Comparison of ENCODE assay signal across 28 cellular contexts in the genomic region with DNA sequence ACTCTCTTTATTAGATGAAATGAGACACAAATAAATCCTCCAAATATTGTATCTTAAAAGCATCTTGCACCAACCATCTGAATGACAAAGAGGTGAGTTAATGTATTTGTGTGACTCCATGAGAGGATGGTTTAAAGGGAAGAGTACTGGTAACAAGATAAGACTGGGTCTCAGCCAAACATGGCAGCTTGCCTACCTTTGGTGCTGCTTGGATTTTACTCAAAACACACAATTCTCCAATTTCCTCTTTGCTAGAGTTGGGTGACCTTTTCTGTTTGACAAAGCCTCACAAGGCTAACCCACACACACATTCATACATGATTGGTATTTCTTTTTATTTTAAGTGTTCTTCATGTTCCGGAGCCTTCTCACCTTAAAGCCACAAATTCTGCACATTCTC.
"Had no signal": no experiment of that assay in that cellular context is flagged by ENCODE, and none has a peak within 500 bp of the region (broad histone marks: within the 10 kb centered on the region; RNA-seq: fewer than 3 reads in every experiment).

No MANE protein-coding gene starts in this region.

- DNase-seq: activated CD4-positive, alpha-beta memory T cell treated with anti-CD3 and anti-CD28 coated beads for 36 hours; activated CD4-positive, alpha-beta T cell treated with anti-CD3 and anti-CD28 coated beads for 36 hours; activated CD4-positive, alpha-beta T cell treated with anti-CD3 and anti-CD28 coated beads, Interleukin-2, amount 10 ng/mL, durations not matched to agents 24 days and 14 days; activated CD4-positive, CD25-positive, alpha-beta regulatory T cell; activated CD4-positive, CD25-positive, alpha-beta regulatory T cell treated with anti-CD3 and anti-CD28 coated beads, Interleukin-2, amount 50 U/mL, for 72 hours; activated CD8-positive, alpha-beta memory T cell treated with anti-CD3 and anti-CD28 coated beads, Interleukin-2, amount 10 ng/mL, durations not matched to agents 7 days and 5 days; activated CD8-positive, alpha-beta memory T cell treated with anti-CD3 and anti-CD28 coated beads, Interleukin-2, amount 50 U/mL, for 4 hours; activated CD8-positive, alpha-beta T cell treated with anti-CD3 and anti-CD28 coated beads, Interleukin-2, amount 10 ng/mL, durations not matched to agents 7 days and 5 days; activated gamma-delta T cell; activated naive CD4-positive, alpha-beta T cell; activated naive CD4-positive, alpha-beta T cell treated with anti-CD3 and anti-CD28 coated beads, Interleukin-2, amount 10 ng/mL, durations not matched to agents 7 days and 5 days; activated naive CD8-positive, alpha-beta T cell treated with anti-CD3 and anti-CD28 coated beads, Interleukin-2, amount 10 ng/mL, durations not matched to agents 7 days and 5 days; activated T-cell treated with anti-CD3 and anti-CD28 coated beads, Interleukin-2, amount 50 U/mL, for 24 hours; activated T-cell treated with anti-CD3 and anti-CD28 coated beads, Interleukin-2, amount 50 U/mL, for 72 hours; central memory CD4-positive, alpha-beta T cell; cortex of kidney; dermis blood vessel endothelial cell; effector CD4-positive, alpha-beta T cell; effector memory CD8-positive, alpha-beta T cell; erythroblast; foreskin keratinocyte; gastrocnemius medialis; glutamatergic neuron; heart left ventricle; T-helper 1 cell; T-helper 17 cell; T1000 had no signal

- ATAC-seq: activated CD4-positive, alpha-beta T cell treated with anti-CD3 and anti-CD28 coated beads for 36 hours; activated CD8-positive, alpha-beta memory T cell treated with anti-CD3 and anti-CD28 coated beads, Interleukin-2, amount 10 ng/mL, durations not matched to agents 7 days and 5 days; activated CD8-positive, alpha-beta T cell treated with anti-CD3 and anti-CD28 coated beads, Interleukin-2, amount 10 ng/mL, durations not matched to agents 7 days and 5 days; activated naive CD4-positive, alpha-beta T cell treated with anti-CD3 and anti-CD28 coated beads, Interleukin-2, amount 50 U/mL, for 72 hours; activated T-cell treated with anti-CD3 and anti-CD28 coated beads, Interleukin-2, amount 50 U/mL, for 72 hours; effector memory CD8-positive, alpha-beta T cell; foreskin keratinocyte; gastrocnemius medialis; heart left ventricle; T-helper 17 cell had no signal
